Comparison of ENCODE assay signal across 21 cellular contexts in the genomic region with DNA sequence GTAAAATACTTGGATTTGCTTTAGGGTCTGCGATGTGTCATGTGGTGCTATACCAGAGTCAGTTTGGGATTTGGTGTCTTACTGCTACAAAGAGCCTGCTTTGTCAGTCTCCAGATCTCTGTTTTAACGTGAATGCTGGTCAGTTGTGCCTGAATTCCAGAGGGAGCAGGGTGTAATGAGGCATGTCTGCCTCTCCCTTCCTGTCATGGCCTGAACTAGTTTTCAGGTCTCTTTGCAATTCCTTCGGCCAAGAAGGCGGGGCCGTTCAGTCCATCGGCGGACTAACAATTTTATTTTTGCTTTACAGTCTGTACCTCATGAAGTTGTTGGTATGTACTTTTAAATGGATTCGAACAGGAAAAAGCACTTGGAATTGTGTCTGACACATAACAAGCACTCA.
A peak's percentile ranks its signal among the peaks of the same experiment; 100 is the strongest.
DNase-seq lines count a peak whose midpoint lies in the region; ATAC-seq lines count a peak whose summit lies in the region.
"Had no signal": no experiment of that assay in that cellular context is flagged by ENCODE, and none has a peak within 500 bp of the region (broad histone marks: within the 10 kb centered on the region; RNA-seq: fewer than 3 reads in every experiment).

No MANE protein-coding gene starts in this region.

- DNase-seq in ecto neural progenitor cell (ENCODE audit: low spot score): peak; percentile 56
- peak; percentile 87 for DNase-seq in islet precursor cell
- peak; percentile 59 for DNase-seq in retina
- DNase-seq in T-cell: no peak
- DNase-seq in HAP-1 (ENCODE audit: low spot score in 2 of 2): no peak
- DNase-seq in NCI-H446 treated with DMSO at 0.1 percent for 48 hours (lab: John Stamatoyannopoulos, UW): no peak
- DNase-seq: activated CD4-positive, alpha-beta T cell treated with anti-CD3 and anti-CD28 coated beads for 4 hours; activated naive CD8-positive, alpha-beta T cell treated with anti-CD3 and anti-CD28 coated beads, Interleukin-2, amount 10 ng/mL, durations not matched to agents 7 days and 5 days; CD4-positive, alpha-beta T cell; natural killer cell; NCI-H1048; NCI-H2029; NCI-H510A treated with DMSO at 0.1 percent for 48 hours; SIG-M5; stimulated activated naive CD8-positive, alpha-beta T cell treated with anti-CD3 and anti-CD28 coated beads, Interleukin-15, Interleukin-2, amounts not matched to agents 100 U/mL and 50 U/mL, for 24 hours; T-helper 1 cell had no signal

- H3K9me3 ChIP-seq in HUES6 (ENCODE audit: control insufficient read depth, insufficient read depth, low read depth, low read length) (peaks cover 8% of the 10 kb centered on the region), HAP-1 (peaks cover 3% of the 10 kb centered on the region; the same call in 1 of the 2 replicates)
- H3K9me3 ChIP-seq: thyroid gland had no signal

- H3K36me3 Mint-ChIP-seq in T-cell: no peaks in the 10 kb centered on the region
- H3K36me3 Mint-ChIP-seq: activated naive CD8-positive, alpha-beta T cell treated with anti-CD3 and anti-CD28 coated beads, Interleukin-2, amount 10 ng/mL, durations not matched to agents 7 days and 5 days; natural killer cell had no signal

- peaks cover 0 to 11% of the 10 kb centered on the region in 2 donors for H3K27me3 Mint-ChIP-seq in T-cell
- H3K27me3 Mint-ChIP-seq: activated naive CD8-positive, alpha-beta T cell treated with anti-CD3 and anti-CD28 coated beads, Interleukin-2, amount 10 ng/mL, durations not matched to agents 7 days and 5 days had no signal

- CTCF ChIA-PET in T-cell (lab: Charles Lee): no interaction called here

- H3K4me1 ChIP-seq in HUES6 (ENCODE audit: control insufficient read depth, insufficient read depth, low read length): peaks cover 22% of the 10 kb centered on the region
- H3K4me1 ChIP-seq in HAP-1: no peaks in the 10 kb centered on the region
- H3K4me1 ChIP-seq: thyroid gland had no signal

- H3K36me3 ChIP-seq in HUES6 (ENCODE audit: control insufficient read depth, insufficient read depth, low read length) (no peaks in the 10 kb centered on the region), HAP-1 (replicated peaks) (no peaks in the 10 kb centered on the region)
- H3K36me3 ChIP-seq: thyroid gland had no signal

- in situ Hi-C loops in HAP-1 (cut with MboI; ENCODE audit: low sequenced_read_pairs): no loop called here

- H3K9me3 Mint-ChIP-seq in T-cell: peaks cover 5 to 7% (median 5%) of the 10 kb centered on the region in 3 donors
- H3K9me3 Mint-ChIP-seq: activated naive CD8-positive, alpha-beta T cell treated with anti-CD3 and anti-CD28 coated beads, Interleukin-2, amount 10 ng/mL, durations not matched to agents 7 days and 5 days; activated T-helper 1 cell treated with anti-CD3 and anti-CD28 coated beads, Interleukin-12 subunit alpha, Interleukin-12 subunit beta, Interleukin-2, Interleukin-4 antibody, amounts not matched to agents 30 ng/mL and 10 ng/mL and 1 ng/mL, durations not matched to agents 14 hours and 24 hours and 36 hours had no signal

- no peak for ATAC-seq in T-cell (replicated peaks in 1 of 4)
- ATAC-seq in GM19455 (IDR thresholded peaks at IDR 0.05; ENCODE audit: unreplicated experiment): no peak
- ATAC-seq: natural killer cell; stimulated activated naive CD8-positive, alpha-beta T cell treated with anti-CD3 and anti-CD28 coated beads, Interleukin-15, Interleukin-2, amounts not matched to agents 100 U/mL and 50 U/mL, for 24 hours had no signal

- POLR2A ChIA-PET in T-cell (lab: Charles Lee): no interaction called here

- H3K4me3 ChIP-seq in HUES6 (ENCODE audit: low read depth, low read length) (no peak overlapping the region), HAP-1 (no peak overlapping the region)
- H3K4me3 ChIP-seq: skin epidermis, thyroid gland had no signal

- H3K27me3 ChIP-seq in HUES6 (ENCODE audit: control insufficient read depth, insufficient read depth, low read length) (no peaks in the 10 kb centered on the region), HAP-1 (ENCODE audit: low read depth) (no peaks in the 10 kb centered on the region)
- H3K27me3 ChIP-seq: thyroid gland had no signal

- no peak overlapping the region for H3K27ac Mint-ChIP-seq in T-cell
- H3K27ac Mint-ChIP-seq: activated naive CD8-positive, alpha-beta T cell treated with anti-CD3 and anti-CD28 coated beads, Interleukin-2, amount 10 ng/mL, durations not matched to agents 7 days and 5 days; activated T-helper 1 cell treated with anti-CD3 and anti-CD28 coated beads, Interleukin-12 subunit alpha, Interleukin-12 subunit beta, Interleukin-2, Interleukin-4 antibody, amounts not matched to agents 30 ng/mL and 10 ng/mL and 1 ng/mL, durations not matched to agents 14 hours and 24 hours and 36 hours; CD4-positive, alpha-beta T cell; natural killer cell had no signal

- peak overlapping the region; percentile 59 for H3K27ac ChIP-seq in HUES6 (ENCODE audit: low read depth, low read length)
- H3K27ac ChIP-seq: skin epidermis, thyroid gland had no signal

- peak overlapping the region; percentile 48 for H3K9ac ChIP-seq in HUES6 (ENCODE audit: low read length)

- no peaks in the 10 kb centered on the region for H3K4me1 Mint-ChIP-seq in T-cell
- H3K4me1 Mint-ChIP-seq: activated naive CD8-positive, alpha-beta T cell treated with anti-CD3 and anti-CD28 coated beads, Interleukin-2, amount 10 ng/mL, durations not matched to agents 7 days and 5 days; natural killer cell had no signal

- no peak overlapping the region for H3K4me3 Mint-ChIP-seq in T-cell
- H3K4me3 Mint-ChIP-seq: activated naive CD8-positive, alpha-beta T cell treated with anti-CD3 and anti-CD28 coated beads, Interleukin-2, amount 10 ng/mL, durations not matched to agents 7 days and 5 days; activated T-helper 1 cell treated with anti-CD3 and anti-CD28 coated beads, Interleukin-12 subunit alpha, Interleukin-12 subunit beta, Interleukin-2, Interleukin-4 antibody, amounts not matched to agents 30 ng/mL and 10 ng/mL and 1 ng/mL, durations not matched to agents 14 hours and 24 hours and 36 hours; CD4-positive, alpha-beta T cell; natural killer cell had no signal

Comparison
In these comparisons a context has a peak if more than half of its experiments do, and no peak if none do; other contexts are left out.
1. DNase-seq: peak in ecto neural progenitor cell (single experiment), islet precursor cell (single experiment) and retina (single experiment); none in T-cell (0 of 34), HAP-1 (0 of 2) and NCI-H446 treated with DMSO at 0.1 percent for 48 hours (single experiment).